Comparison of ENCODE assay signal across 18 cellular contexts in the genomic region with DNA sequence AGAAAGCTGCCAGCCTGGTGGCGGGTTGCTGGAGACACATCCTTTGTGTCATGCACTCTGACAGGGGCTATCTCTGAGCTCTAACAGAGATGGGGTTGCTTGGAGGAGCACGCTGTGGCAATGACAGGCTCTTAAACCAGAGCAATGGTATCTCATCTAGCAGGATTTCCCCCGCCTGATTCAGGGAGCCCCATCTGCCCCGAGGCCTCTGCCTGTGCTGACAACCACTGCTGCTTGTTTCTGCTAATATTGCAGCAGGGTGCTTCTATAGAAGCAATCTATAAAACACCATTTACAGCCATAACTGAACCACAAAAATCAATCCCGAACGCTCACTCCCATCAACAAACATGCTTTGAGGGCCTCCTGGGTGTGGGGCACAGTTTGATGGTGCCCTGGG. TPM values are rescaled to one million over a fixed set of nuclear protein-coding genes. Genes with fewer than 3 reads are reported as not detected.
A peak's percentile ranks its signal among the peaks of the same experiment; 100 is the strongest.
DNase-seq lines count a peak whose midpoint lies in the region; ATAC-seq, FAIRE-seq and TF ChIP-seq lines count a peak whose summit lies in the region.
"Had no signal": no experiment of that assay in that cellular context is flagged by ENCODE, and none has a peak within 500 bp of the region (broad histone marks: within the 10 kb centered on the region; RNA-seq: fewer than 3 reads in every experiment).

No MANE protein-coding gene starts in this region.

- H3K4me1 Mint-ChIP-seq in mesothelial cell of epicardium = peaks cover 48% of the 10 kb centered on the region

- TF ChIP-seq EP300 in HepG2 (IDR thresholded peaks at IDR 0.05; ENCODE audit: low read depth in 2 of 2, low read length in 2 of 2) (no peak), HepG2 (CRISPR knock-in tag; IDR thresholded peaks at IDR 0.05; ENCODE audit: borderline replicate concordance) (no peak), K562 (IDR thresholded peaks at IDR 0.05; ENCODE audit: low read length) (no peak)

- H3K9me3 Mint-ChIP-seq in mesothelial cell of epicardium = no peaks in the 10 kb centered on the region
- H3K9me3 Mint-ChIP-seq: IgD-negative memory B cell had no signal

- no peak overlapping the region for H3K4me2 ChIP-seq in HepG2 (ENCODE audit: low read depth, low read length)
- no peak overlapping the region for H3K4me2 ChIP-seq in K562 (ENCODE audit: insufficient read depth, low read length)

- H3K9ac ChIP-seq in HepG2 (ENCODE audit: insufficient read depth, low read depth, low read length) (no peak overlapping the region), K562 (ENCODE audit: insufficient read depth in 1 of 2, low read depth in 2 of 2, low read length in 2 of 2) (no peak overlapping the region; a peak in 1 of 4 replicates)

- H3K36me3 ChIP-seq in HepG2 (replicated peaks in 1 of 2; ENCODE audit: control insufficient read depth in 1 of 2, insufficient read depth in 2 of 2, low read length in 2 of 2) (no peaks in the 10 kb centered on the region), right lobe of liver (no peaks in the 10 kb centered on the region), K562 (ENCODE audit: control insufficient read depth, insufficient read depth, low read length) (no peaks in the 10 kb centered on the region), prostate gland (no peaks in the 10 kb centered on the region)
- H3K36me3 ChIP-seq: HAP-1 had no signal

- DNase-seq in HepG2 (ENCODE audit: low spot score) (no peak), right lobe of liver (no peak), K562 (ENCODE audit: extremely low read depth in 1 of 4, low spot score in 3 of 4) (no peak), mesothelial cell of epicardium (ENCODE audit: low spot score in 2 of 2, unreplicated experiment in 2 of 2) (peak in 1 of 2 experiments; percentile 51), AG20443 (ENCODE audit: low spot score) (no peak), prostate gland (ENCODE audit: low spot score) (no peak)
- DNase-seq: DMS79; NCI-H2029 treated with DMSO at 0.1 percent for 48 hours; NCI-H524 treated with DMSO at 0.1 percent for 48 hours; NK-92 treated with Interleukin-12 subunit alpha and Interleukin-12 subunit beta, amount 100 ng/mL, for 24 hours; OCI-M1 had no signal

- intact Hi-C loops in HepG2 (cut with micrococcal nuclease; ENCODE audit: unreplicated experiment) (no loop called here), right lobe of liver (cut with DNase I) (loop anchor here in 1 of 2 donors (10.0 kb wide), 1 partner anchor 124 kb away; no protein-coding TSS in a partner anchor), K562 (cut with micrococcal nuclease) (loop anchor here (5.0 kb wide), 2 partner anchors 77 to 242 kb away; no protein-coding TSS in a partner anchor), prostate gland (cut with DNase I) (loop anchor here (5.0 kb wide), 1 partner anchor 122 kb away; no protein-coding TSS in a partner anchor)

- BruUV-seq in HepG2 (replicated peaks; lab: Mats Ljungman, UMichigan) (no TSS peak), K562 (replicated peaks; lab: Mats Ljungman, UMichigan) (no TSS peak)

- peak overlapping the region; percentile 17 for H3K27ac Mint-ChIP-seq in mesothelial cell of epicardium
- H3K27ac Mint-ChIP-seq: IgD-negative memory B cell had no signal

- CTCF ChIA-PET in HepG2 (lab: Yijun Ruan, JAX; ENCODE audit: low intra/inter-chr PET ratio, low total read pairs) (no interaction called here), K562 (lab: Yijun Ruan, JAX; ENCODE audit: low intra/inter-chr PET ratio) (no interaction called here)

- in situ Hi-C loops in HepG2 (cut with HindIII; ENCODE audit: extremely low pct_ligation_motif_present, low pct_unique_long_range_greater_than_20kb) (loop anchor here (5.0 kb wide), 1 partner anchor 132 kb away; no protein-coding TSS in a partner anchor), K562 (cut with MboI) (loop anchor here (5.0 kb wide), 1 partner anchor 37 kb away; no protein-coding TSS in a partner anchor)

- no peaks in the 10 kb centered on the region; the same call in 1 of the 2 replicates for H4K20me1 ChIP-seq in HepG2 (ENCODE audit: insufficient read depth, low read length)
- H4K20me1 ChIP-seq in K562 (replicated peaks; ENCODE audit: control insufficient read depth, insufficient read depth, low read length) = no peaks in the 10 kb centered on the region

- no peaks in the 10 kb centered on the region for H3K36me3 Mint-ChIP-seq in mesothelial cell of epicardium
- H3K36me3 Mint-ChIP-seq: IgD-negative memory B cell had no signal

- H3K4me3 ChIP-seq in HepG2 (replicated peaks in 1 of 3; ENCODE audit: insufficient read depth in 1 of 3, low read depth in 2 of 3, low read length in 3 of 3) (no peak overlapping the region), right lobe of liver (no peak overlapping the region), K562 (no peak overlapping the region), prostate gland (no peak overlapping the region)
- H3K4me3 ChIP-seq: HAP-1 had no signal

- peaks cover 40% of the 10 kb centered on the region for H3K4me1 ChIP-seq in HepG2 (ENCODE audit: insufficient read depth, low read length)
- peaks cover 0 to 15% (median 0%) of the 10 kb centered on the region in 4 donors for H3K4me1 ChIP-seq in right lobe of liver
- H3K4me1 ChIP-seq in K562 (replicated peaks in 1 of 2; ENCODE audit: control insufficient read depth in 2 of 2, insufficient read depth in 2 of 2, low read length in 2 of 2) = peaks cover 8 to 10% of the 10 kb centered on the region in 2 experiments
- H3K4me1 ChIP-seq in prostate gland (replicated peaks) = peaks cover 3% of the 10 kb centered on the region
- H3K4me1 ChIP-seq: HAP-1 had no signal

- H3K27me3 ChIP-seq in HepG2 (ENCODE audit: control insufficient read depth in 1 of 2, insufficient read depth in 2 of 2, low read length in 2 of 2) (peaks cover 0 to 31% of the 10 kb centered on the region in 2 experiments; a peak in 4 of 5 replicates), right lobe of liver (no peaks in the 10 kb centered on the region), K562 (ENCODE audit: control insufficient read depth in 2 of 2, insufficient read depth in 2 of 2, low read length in 2 of 2) (no peaks in the 10 kb centered on the region), prostate gland (replicated peaks; ENCODE audit: insufficient read depth) (no peaks in the 10 kb centered on the region)

- H3K79me2 ChIP-seq in HepG2 (ENCODE audit: insufficient read depth, low read length) = no peaks in the 10 kb centered on the region
- no peaks in the 10 kb centered on the region for H3K79me2 ChIP-seq in K562 (ENCODE audit: control insufficient read depth, insufficient read depth, low read length)

- TF ChIP-seq POLR2A in HepG2 (IDR thresholded peaks at IDR 0.05; ENCODE audit: insufficient read depth in 1 of 2, low read depth in 2 of 2, low read length in 2 of 2) = no peak
- TF ChIP-seq POLR2A in right lobe of liver (IDR thresholded peaks at IDR 0.05) = no peak
- TF ChIP-seq POLR2A in K562 (conservative IDR thresholded peaks at IDR 0.05) = no peak
- TF ChIP-seq POLR2A in prostate gland (IDR thresholded peaks at IDR 0.05) = no peak

- no peak for TF ChIP-seq RAD21 in HepG2 (CRISPR knock-in tag; IDR thresholded peaks at IDR 0.05)
- TF ChIP-seq RAD21 in K562 (CRISPR knock-in tag; conservative IDR thresholded peaks at IDR 0.05 in 1 of 2, IDR thresholded peaks at IDR 0.05 in 1 of 2) = no peak

- H3K9me3 ChIP-seq in HepG2 (ENCODE audit: low read length) (no peaks in the 10 kb centered on the region), right lobe of liver (no peaks in the 10 kb centered on the region), K562 (replicated peaks; ENCODE audit: control insufficient read depth, insufficient read depth, low read depth, low read length) (no peaks in the 10 kb centered on the region), prostate gland (no peaks in the 10 kb centered on the region)
- H3K9me3 ChIP-seq: HAP-1 had no signal

- FAIRE-seq in HepG2 (lab: Jason Lieb, UNC) (no peak), K562 (lab: Jason Lieb, UNC) (no peak)
- FAIRE-seq: G401.6, GM12891 had no signal

- no peak overlapping the region for H3K27ac ChIP-seq in HepG2 (ENCODE audit: extremely low read length, insufficient read depth, low read length)
- H3K27ac ChIP-seq in right lobe of liver = no peak overlapping the region
- no peak overlapping the region for H3K27ac ChIP-seq in K562 (ENCODE audit: extremely low read depth, low read depth, low read length)
- no peak overlapping the region for H3K27ac ChIP-seq in prostate gland

- no peak overlapping the region for H3K4me3 Mint-ChIP-seq in mesothelial cell of epicardium
- H3K4me3 Mint-ChIP-seq: IgD-negative memory B cell had no signal

- ATAC-seq in HepG2 (no peak), right lobe of liver (no peak), K562 (no peak), HG03045 (IDR thresholded peaks at IDR 0.05; ENCODE audit: unreplicated experiment) (no peak), HG03025 (IDR thresholded peaks at IDR 0.05; ENCODE audit: low FRiP score, unreplicated experiment) (no peak)

- WGBS in HepG2 (ENCODE audit: low lambda C conversion rate) = 23% methylated on average over 6 of the region's 6 CpGs
- WGBS in right lobe of liver (ENCODE audit: insufficient coverage, low coverage, low lambda C conversion rate, missing lambda C conversion rate) = 26% methylated on average over 3 of the region's 6 CpGs
- WGBS in K562 (ENCODE audit: insufficient coverage, low coverage, missing lambda C conversion rate) = 27% methylated on average over 6 of the region's 6 CpGs
- WGBS in prostate gland = 42% methylated on average over 6 of the region's 6 CpGs

- no peaks in the 10 kb centered on the region for H3K27me3 Mint-ChIP-seq in mesothelial cell of epicardium (ENCODE audit: low read depth)

- no peaks in the 10 kb centered on the region for H3K9me1 ChIP-seq in K562 (ENCODE audit: control insufficient read depth, insufficient read depth, low read length)

- TF ChIP-seq CTCF in HepG2 (CRISPR knock-in tag; IDR thresholded peaks at IDR 0.05) = no peak
- TF ChIP-seq CTCF in right lobe of liver (IDR thresholded peaks at IDR 0.05) = no peak
- no peak for TF ChIP-seq CTCF in K562 (IDR thresholded peaks at IDR 0.05 in 2 of 3, conservative IDR thresholded peaks at IDR 0.05 in 1 of 3; ENCODE audit: insufficient read depth in 2 of 3, low read depth in 1 of 3, low read length in 3 of 3)
- no peak for TF ChIP-seq CTCF in mesothelial cell of epicardium (IDR thresholded peaks at IDR 0.05; ENCODE audit: unreplicated experiment)
- no peak for TF ChIP-seq CTCF in prostate gland (IDR thresholded peaks at IDR 0.05)

- H2AFZ ChIP-seq in HepG2 (ENCODE audit: low read length) (no peak overlapping the region), K562 (ENCODE audit: low read depth, low read length) (0 out of 2 replicates have a peak overlapping the region, but pooled peaks have one; percentile 45)

- POLR2A ChIA-PET in HepG2 (lab: Yijun Ruan, JAX) (no interaction called here), K562 (lab: Yijun Ruan, JAX) (interaction anchor here (0.6 to 0.8 kb wide), 2 partner anchors 11 to 100 kb away, joined by 3 to 5 read pairs; no protein-coding TSS in a partner anchor)

RNA-seq across cellular contexts. Expression of a gene that starts 12.8 kb away (rescaled TPM):
- 103 and 104 TPM in 2 replicates for total RNA-seq in HepG2 (2016; rRNA removed; fragmentation: Illumina TruSeq; extraction: Trizol)
- 50.2 and 51.7 TPM in 2 replicates for total RNA-seq in HepG2 (2016; cell fraction: cytosol; rRNA removed; fragmentation: Illumina TruSeq; extraction: Trizol; ENCODE audit: low read depth)
- total RNA-seq in HepG2 (2016; cell fraction: insoluble cytoplasmic fraction; rRNA removed; fragmentation: Illumina TruSeq; extraction: Trizol) = 93.4 and 106 TPM in 2 replicates
- total RNA-seq in HepG2 (2016; cell fraction: membrane; rRNA removed; fragmentation: Illumina TruSeq; extraction: Trizol) = 77.6 and 92.7 TPM in 2 replicates
- 62.5 and 67.1 TPM in 2 replicates for total RNA-seq in HepG2 (2016; cell fraction: nucleus; rRNA removed; fragmentation: Illumina TruSeq; extraction: Trizol)
- polyA plus RNA-seq in HepG2 (2011; rRNA removed) = 109 and 130 TPM in 2 replicates
- 66.5 and 97.7 TPM in 2 replicates for polyA plus RNA-seq in HepG2 (2011; cell fraction: cytosol; rRNA removed)
- polyA plus RNA-seq in HepG2 (2011; cell fraction: nucleus; rRNA removed) = 277 and 306 TPM in 2 replicates
- polyA plus RNA-seq in HepG2 (2012) = 76.3 and 101 TPM in 2 replicates
- polyA plus RNA-seq in HepG2 (2016; cell fraction: cytosol; fragmentation: Illumina TruSeq; extraction: Trizol; ENCODE audit: low read depth) = 62.5 and 80.3 TPM in 2 replicates
- polyA plus RNA-seq in HepG2 (2016; cell fraction: insoluble cytoplasmic fraction; fragmentation: Illumina TruSeq; extraction: Trizol; ENCODE audit: low read depth) = 93.7 and 94.8 TPM in 2 replicates
- polyA plus RNA-seq in HepG2 (2016; cell fraction: membrane; fragmentation: Illumina TruSeq; extraction: Trizol; ENCODE audit: low read depth) = 72.3 and 84.5 TPM in 2 replicates
- 145 and 149 TPM in 2 replicates for polyA plus RNA-seq in HepG2 (2016; cell fraction: nucleus; fragmentation: Illumina TruSeq; extraction: Trizol; ENCODE audit: insufficient read depth, low read depth)
- 78.0 and 193 TPM in 2 replicates for polyA minus RNA-seq in HepG2 (2011; rRNA and poly(A)+ RNA removed; ENCODE audit: low replicate concordance)
- polyA minus RNA-seq in HepG2 (2011; cell fraction: cytosol; rRNA and poly(A)+ RNA removed) = 37.2 and 45.9 TPM in 2 replicates
- 77.3 and 82.6 TPM in 2 replicates for polyA minus RNA-seq in HepG2 (2011; cell fraction: nucleus; rRNA and poly(A)+ RNA removed)
- total RNA-seq in right lobe of liver = 10 to 100 TPM; 37.1 to 60.2 (median 47.0) TPM
- 68.2 and 175 TPM in 2 replicates for total RNA-seq in K562 (2011; cell fraction: chromatin; rRNA removed; ENCODE audit: low replicate concordance)
- 98.4 and 99.9 TPM in 2 replicates for total RNA-seq in K562 (2011; cell fraction: nucleolus; rRNA removed)
- 71.9 and 73.9 TPM in 2 replicates for total RNA-seq in K562 (2011; cell fraction: nucleoplasm; rRNA removed)
- 37.5 and 62.2 TPM in 2 replicates for total RNA-seq in K562 (2014; rRNA removed)
- 28.3 and 38.1 TPM in 2 replicates for total RNA-seq in K562 (2014; rRNA removed; fragmentation: Illumina TruSeq; extraction: Trizol)
- 44.0 and 45.5 TPM in 2 replicates for total RNA-seq in K562 (2015; rRNA removed; fragmentation: Illumina TruSeq; extraction: Trizol)
- total RNA-seq in K562 (2021) = 71.4 and 74.8 TPM in 2 replicates
- polyA plus RNA-seq in K562 (2011; rRNA removed) = 52.5 and 66.6 TPM in 2 replicates
- polyA plus RNA-seq in K562 (2011; cell fraction: cytosol; rRNA removed) = 71.9 and 131 TPM in 2 replicates
- 108 and 164 TPM in 2 replicates for polyA plus RNA-seq in K562 (2011; cell fraction: nucleus; rRNA removed)
- polyA plus RNA-seq in K562 (2012) = 78.1 and 85.3 TPM in 2 replicates
- polyA plus RNA-seq in K562 (2014; fragmentation: Illumina TruSeq; extraction: Trizol) = 45.2 and 68.1 TPM in 2 replicates
- polyA plus RNA-seq in K562 (2014; fragmentation: Nextera tagmentation; extraction: Ambion mirVana) = 10 to 100 TPM; 34.6 to 53.2 TPM
- polyA plus RNA-seq in K562 (2014; rRNA removed) = 61.3 and 70.4 TPM in 2 replicates
- 24.7 and 36.5 TPM in 2 replicates for polyA minus RNA-seq in K562 (2011; rRNA and poly(A)+ RNA removed)
- 31.6 and 35.3 TPM in 2 replicates for polyA minus RNA-seq in K562 (2011; cell fraction: cytosol; rRNA and poly(A)+ RNA removed)
- polyA minus RNA-seq in K562 (2011; cell fraction: nucleus; rRNA and poly(A)+ RNA removed) = 27.1 and 36.2 TPM in 2 replicates
- total RNA-seq in mesothelial cell of epicardium = 73.2 to 85.1 TPM (median 77.1 TPM) in 3 replicates
- 10 to 100 TPM; 54.1 to 82.4 TPM for total RNA-seq in prostate gland

RNA-seq across cellular contexts. Expression of a gene that starts 17.6 kb away (rescaled TPM):
- total RNA-seq in HepG2 (2016; rRNA removed; fragmentation: Illumina TruSeq; extraction: Trizol) (not detected in 2 replicates), right lobe of liver (10 to 100 TPM in 1 of 6 experiments, 1 to 10 TPM in 5; 1.2 to 25.6 (median 2.5) TPM), K562 (2014; rRNA removed) (25.8 and 27.8 TPM in 2 replicates), K562 (2014; rRNA removed; fragmentation: Illumina TruSeq; extraction: Trizol) (12.0 and 18.2 TPM in 2 replicates), K562 (2015; rRNA removed; fragmentation: Illumina TruSeq; extraction: Trizol) (28.3 and 29.1 TPM in 2 replicates), K562 (2021) (17.4 and 21.9 TPM in 2 replicates), mesothelial cell of epicardium (33.0 to 38.5 TPM (median 37.0 TPM) in 3 replicates), prostate gland (1,000 to 10,000 TPM; 1,584 to 1,742 TPM)
- total RNA-seq in HepG2 (2016; cell fraction: cytosol; rRNA removed; fragmentation: Illumina TruSeq; extraction: Trizol; ENCODE audit: low read depth) = 0.10 TPM in 1 of 2 replicates, not detected in the other
- not detected in 2 replicates for total RNA-seq in HepG2 (2016; cell fraction: insoluble cytoplasmic fraction; rRNA removed; fragmentation: Illumina TruSeq; extraction: Trizol)
- not detected in 2 replicates for total RNA-seq in HepG2 (2016; cell fraction: membrane; rRNA removed; fragmentation: Illumina TruSeq; extraction: Trizol)
- total RNA-seq in HepG2 (2016; cell fraction: nucleus; rRNA removed; fragmentation: Illumina TruSeq; extraction: Trizol) = not detected in 2 replicates
- polyA plus RNA-seq in HepG2 (2011; rRNA removed) (0.21 TPM in 1 of 2 replicates, not detected in the other), K562 (2011; rRNA removed) (17.0 and 58.9 TPM in 2 replicates), K562 (2014; fragmentation: Illumina TruSeq; extraction: Trizol) (32.7 and 35.3 TPM in 2 replicates), K562 (2014; fragmentation: Nextera tagmentation; extraction: Ambion mirVana) (1 to 10 TPM; 2.5 to 4.0 TPM), K562 (2014; rRNA removed) (21.2 and 25.1 TPM in 2 replicates)
- polyA plus RNA-seq in HepG2 (2011; cell fraction: cytosol; rRNA removed) = 0.05 and 0.09 TPM in 2 replicates
- 0.51 TPM in 1 of 2 replicates, not detected in the other for polyA plus RNA-seq in HepG2 (2011; cell fraction: nucleus; rRNA removed)
- polyA plus RNA-seq in HepG2 (2012) = not detected in 2 replicates
- polyA plus RNA-seq in HepG2 (2016; cell fraction: cytosol; fragmentation: Illumina TruSeq; extraction: Trizol; ENCODE audit: low read depth) = not detected in 2 replicates
- polyA plus RNA-seq in HepG2 (2016; cell fraction: insoluble cytoplasmic fraction; fragmentation: Illumina TruSeq; extraction: Trizol; ENCODE audit: low read depth) = not detected in 2 replicates
- not detected in 2 replicates for polyA plus RNA-seq in HepG2 (2016; cell fraction: membrane; fragmentation: Illumina TruSeq; extraction: Trizol; ENCODE audit: low read depth)
- not detected in 2 replicates for polyA plus RNA-seq in HepG2 (2016; cell fraction: nucleus; fragmentation: Illumina TruSeq; extraction: Trizol; ENCODE audit: insufficient read depth, low read depth)
- 0.06 and 8.3 TPM in 2 replicates for polyA minus RNA-seq in HepG2 (2011; rRNA and poly(A)+ RNA removed; ENCODE audit: low replicate concordance)
- polyA minus RNA-seq in HepG2 (2011; cell fraction: cytosol; rRNA and poly(A)+ RNA removed) = not detected in 2 replicates
- polyA minus RNA-seq in HepG2 (2011; cell fraction: nucleus; rRNA and poly(A)+ RNA removed) = not detected in 2 replicates
- total RNA-seq in K562 (2011; cell fraction: chromatin; rRNA removed; ENCODE audit: low replicate concordance) = 4.9 and 11.0 TPM in 2 replicates
- total RNA-seq in K562 (2011; cell fraction: nucleolus; rRNA removed) = 5.9 and 8.8 TPM in 2 replicates
- 5.4 and 9.5 TPM in 2 replicates for total RNA-seq in K562 (2011; cell fraction: nucleoplasm; rRNA removed)
- 13.4 and 60.3 TPM in 2 replicates for polyA plus RNA-seq in K562 (2011; cell fraction: cytosol; rRNA removed)
- 5.3 and 28.7 TPM in 2 replicates for polyA plus RNA-seq in K562 (2011; cell fraction: nucleus; rRNA removed)
- polyA plus RNA-seq in K562 (2012) = 21.4 and 54.5 TPM in 2 replicates
- polyA minus RNA-seq in K562 (2011; rRNA and poly(A)+ RNA removed) = 8.9 and 64.7 TPM in 2 replicates
- polyA minus RNA-seq in K562 (2011; cell fraction: cytosol; rRNA and poly(A)+ RNA removed) = 5.5 and 26.3 TPM in 2 replicates
- polyA minus RNA-seq in K562 (2011; cell fraction: nucleus; rRNA and poly(A)+ RNA removed) = 3.0 and 5.9 TPM in 2 replicates
- total RNA-seq: HT-29 had no signal
- polyA plus RNA-seq: IgD-negative memory B cell had no signal

RNA-seq across cellular contexts. Expression of a gene that starts 34.1 kb away (rescaled TPM):
- total RNA-seq in HepG2 (2016; rRNA removed; fragmentation: Illumina TruSeq; extraction: Trizol) (0.18 TPM in 1 of 2 replicates, not detected in the other), right lobe of liver (1 to 10 TPM in 1 of 6 experiments, under 1 TPM in 5; 0.24 to 1.5 (median 0.48) TPM), K562 (2014; rRNA removed) (3.9 and 6.0 TPM in 2 replicates), K562 (2014; rRNA removed; fragmentation: Illumina TruSeq; extraction: Trizol) (1.3 and 1.5 TPM in 2 replicates), K562 (2015; rRNA removed; fragmentation: Illumina TruSeq; extraction: Trizol) (3.0 and 3.7 TPM in 2 replicates), K562 (2021) (6.0 and 8.7 TPM in 2 replicates), mesothelial cell of epicardium (95.4 to 97.7 TPM (median 97.7 TPM) in 3 replicates), prostate gland (10 to 100 TPM; 30.7 to 53.4 TPM)
- total RNA-seq in HepG2 (2016; cell fraction: cytosol; rRNA removed; fragmentation: Illumina TruSeq; extraction: Trizol; ENCODE audit: low read depth) = 0.51 TPM in 1 of 2 replicates, not detected in the other
- total RNA-seq in HepG2 (2016; cell fraction: insoluble cytoplasmic fraction; rRNA removed; fragmentation: Illumina TruSeq; extraction: Trizol) = 0.06 TPM in 1 of 2 replicates, not detected in the other
- 0.12 and 1.1 TPM in 2 replicates for total RNA-seq in HepG2 (2016; cell fraction: membrane; rRNA removed; fragmentation: Illumina TruSeq; extraction: Trizol)
- 0.71 TPM in 1 of 2 replicates, not detected in the other for total RNA-seq in HepG2 (2016; cell fraction: nucleus; rRNA removed; fragmentation: Illumina TruSeq; extraction: Trizol)
- polyA plus RNA-seq in HepG2 (2011; rRNA removed) (0.24 and 0.94 TPM in 2 replicates), K562 (2011; rRNA removed) (6.3 and 6.5 TPM in 2 replicates), K562 (2014; fragmentation: Illumina TruSeq; extraction: Trizol) (2.4 and 5.5 TPM in 2 replicates), K562 (2014; fragmentation: Nextera tagmentation; extraction: Ambion mirVana) (1 to 10 TPM in 1 of 2 experiments, under 1 TPM in 1; 0.49 to 1.3 TPM), K562 (2014; rRNA removed) (6.5 and 7.9 TPM in 2 replicates)
- polyA plus RNA-seq in HepG2 (2011; cell fraction: cytosol; rRNA removed) = 0.13 and 0.20 TPM in 2 replicates
- polyA plus RNA-seq in HepG2 (2011; cell fraction: nucleus; rRNA removed) = 0.45 and 1.0 TPM in 2 replicates
- polyA plus RNA-seq in HepG2 (2012) = 0.93 and 1.4 TPM in 2 replicates
- 0.38 and 0.63 TPM in 2 replicates for polyA plus RNA-seq in HepG2 (2016; cell fraction: cytosol; fragmentation: Illumina TruSeq; extraction: Trizol; ENCODE audit: low read depth)
- polyA plus RNA-seq in HepG2 (2016; cell fraction: insoluble cytoplasmic fraction; fragmentation: Illumina TruSeq; extraction: Trizol; ENCODE audit: low read depth) = 0.98 TPM in 1 of 2 replicates, not detected in the other
- 0.58 and 1.4 TPM in 2 replicates for polyA plus RNA-seq in HepG2 (2016; cell fraction: membrane; fragmentation: Illumina TruSeq; extraction: Trizol; ENCODE audit: low read depth)
- 0.41 TPM in 1 of 2 replicates, not detected in the other for polyA plus RNA-seq in HepG2 (2016; cell fraction: nucleus; fragmentation: Illumina TruSeq; extraction: Trizol; ENCODE audit: insufficient read depth, low read depth)
- polyA minus RNA-seq in HepG2 (2011; rRNA and poly(A)+ RNA removed; ENCODE audit: low replicate concordance) = 0.44 and 4.0 TPM in 2 replicates
- not detected in 2 replicates for polyA minus RNA-seq in HepG2 (2011; cell fraction: cytosol; rRNA and poly(A)+ RNA removed)
- 0.37 and 1.8 TPM in 2 replicates for polyA minus RNA-seq in HepG2 (2011; cell fraction: nucleus; rRNA and poly(A)+ RNA removed)
- total RNA-seq in K562 (2011; cell fraction: chromatin; rRNA removed; ENCODE audit: low replicate concordance) = 12.1 and 39.1 TPM in 2 replicates
- 23.0 and 26.8 TPM in 2 replicates for total RNA-seq in K562 (2011; cell fraction: nucleolus; rRNA removed)
- 15.2 and 19.2 TPM in 2 replicates for total RNA-seq in K562 (2011; cell fraction: nucleoplasm; rRNA removed)
- 4.6 and 12.1 TPM in 2 replicates for polyA plus RNA-seq in K562 (2011; cell fraction: cytosol; rRNA removed)
- polyA plus RNA-seq in K562 (2011; cell fraction: nucleus; rRNA removed) = 24.5 and 70.3 TPM in 2 replicates
- polyA plus RNA-seq in K562 (2012) = 9.4 and 12.8 TPM in 2 replicates
- polyA minus RNA-seq in K562 (2011; rRNA and poly(A)+ RNA removed) = 1.5 and 2.0 TPM in 2 replicates
- 3.1 and 4.2 TPM in 2 replicates for polyA minus RNA-seq in K562 (2011; cell fraction: cytosol; rRNA and poly(A)+ RNA removed)
- polyA minus RNA-seq in K562 (2011; cell fraction: nucleus; rRNA and poly(A)+ RNA removed) = 11.8 and 14.0 TPM in 2 replicates
- polyA plus RNA-seq: IgD-negative memory B cell had no signal

Comparison
In these comparisons a context has a peak if more than half of its experiments do, and no peak if none do; other contexts are left out.
1. RNA of a gene that starts 17.6 kb away (total RNA-seq): 1,584 to 1,742 TPM in prostate gland; 33.0 to 38.5 TPM in mesothelial cell of epicardium, 4.9 to 29.1 TPM in K562, 1.2 to 25.6 TPM in right lobe of liver and 0.10 TPM in HepG2; every median in the first group is over 10 times any median in the second.